Comparison of ENCODE assay signal across 22 cellular contexts in the genomic region with DNA sequence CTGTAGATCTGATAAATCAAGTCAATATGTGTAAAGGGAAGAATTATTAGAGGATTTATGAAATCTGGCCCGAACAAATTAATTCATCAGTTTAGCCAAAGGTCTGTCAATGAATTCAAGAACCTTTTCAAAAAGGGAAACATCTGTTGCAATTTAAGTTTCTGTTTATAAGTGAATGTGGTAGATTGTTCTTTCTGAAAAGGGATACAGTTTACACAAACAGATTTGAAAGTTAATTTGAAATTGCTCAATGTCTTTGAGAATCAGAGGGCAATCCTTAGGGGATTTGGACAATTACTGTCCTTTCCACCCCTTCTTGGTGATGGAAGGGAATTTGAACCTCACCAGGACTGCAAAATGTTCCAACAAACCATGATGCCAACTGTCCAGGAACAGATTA.
DNase-seq lines count a peak whose midpoint lies in the region; ATAC-seq, FAIRE-seq and TF ChIP-seq lines count a peak whose summit lies in the region.
"Had no signal": no experiment of that assay in that cellular context is flagged by ENCODE, and none has a peak within 500 bp of the region (broad histone marks: within the 10 kb centered on the region; RNA-seq: fewer than 3 reads in every experiment).

No MANE protein-coding gene starts in this region.

- TF ChIP-seq CTCF in AG09319 (IDR thresholded peaks at IDR 0.05; ENCODE audit: low read depth, low read length) = no peak

- no peak for TF ChIP-seq POLR2A in H54 (IDR thresholded peaks at IDR 0.05; ENCODE audit: low read depth, low read length)

- CTCF ChIA-PET in HEK293T (lab: Yijun Ruan, JAX) = no interaction called here

- POLR2A ChIA-PET in HEK293T (lab: Yijun Ruan, JAX) = no interaction called here

- DNase-seq in AG09319 (ENCODE audit: extremely low read depth, low read depth) = peak; percentile 71
- DNase-seq in H54 (ENCODE audit: insufficient read length, low spot score) = no peak
- peak; percentile 84 for DNase-seq in fibroblast of gingiva (ENCODE audit: low read depth)
- DNase-seq in hypothalamus (lab: John Stamatoyannopoulos, UW) = no peak
- no peak for DNase-seq in HEK293T (ENCODE audit: extremely low spot score)
- DNase-seq: 8988T; ACHN; C1 segment of cervical spinal cord; Calu3; CD4-positive, alpha-beta memory T cell; COR-L47; DMS79; EL; GDM1; GM23248; H9; HFFc6 had no signal

- no peak for ATAC-seq in GM21381 (IDR thresholded peaks at IDR 0.05; ENCODE audit: unreplicated experiment)
- ATAC-seq: A549, GM12878, HCT116 had no signal

- FAIRE-seq in H54 (lab: Jason Lieb, UNC) = peak; percentile 69
- FAIRE-seq: GM12878, H1 had no signal

TF ChIP-seq in HEK293T, 16 proteins besides CTCF, POLR2A, EP300 and RAD21:
- TF ChIP-seq LEF1 (IDR thresholded peaks at IDR 0.05; ENCODE audit: borderline replicate concordance) = no peak
- TF ChIP-seq BHLHE40 (IDR thresholded peaks at IDR 0.05; ENCODE audit: borderline replicate concordance) = no peak
- no peak for TF ChIP-seq TARDBP (IDR thresholded peaks at IDR 0.05)
- no peak for TF ChIP-seq CTBP1 (IDR thresholded peaks at IDR 0.05; ENCODE audit: borderline replicate concordance)
- no peak for TF ChIP-seq ARNT (IDR thresholded peaks at IDR 0.05)
- TF ChIP-seq FOXM1 (IDR thresholded peaks at IDR 0.05; ENCODE audit: borderline replicate concordance) = no peak
- TF ChIP-seq FOXK2 (IDR thresholded peaks at IDR 0.05) = no peak

Comparison
In these comparisons a context has a peak if more than half of its experiments do, and no peak if none do; other contexts are left out.
1. DNase-seq: peak in AG09319 (single experiment) and fibroblast of gingiva (single experiment); none in H54 (single experiment), hypothalamus (0 of 51) and HEK293T (single experiment).